1 cellular context compared by ENCODE assay signal in genomic region chr20:1119128-1119505, GRCh38.
TF ChIP-seq lines count a peak whose summit lies in the region.

No MANE protein-coding gene starts in this region.

TF ChIP-seq in neural cell, 6 proteins besides CTCF, POLR2A, EP300 and RAD21 (continued from another document):
- no peak for TF ChIP-seq REST (IDR thresholded peaks at IDR 0.05; ENCODE audit: borderline replicate concordance)
- TF ChIP-seq EZH2 (IDR thresholded peaks at IDR 0.05; ENCODE audit: borderline replicate concordance, insufficient read depth, low read length, poor library complexity, severe bottlenecking), result no peak
- TF ChIP-seq MXI1 (conservative IDR thresholded peaks at IDR 0.05; ENCODE audit: poor library complexity, severe bottlenecking), result no peak
